ENCODE assay signal across 8 cellular contexts in genomic region chr7:116211006-116211912, GRCh38. TPM values are rescaled to one million over a fixed set of nuclear protein-coding genes. Genes with fewer than 3 reads are reported as not detected.
DNase-seq lines count a peak whose midpoint lies in the region; ATAC-seq and TF ChIP-seq lines count a peak whose summit lies in the region.

No MANE protein-coding gene starts in this region.

- H3K27me3 ChIP-seq in HL-60 (ENCODE audit: insufficient read depth, poor library complexity, severe bottlenecking) (no peaks in the 10 kb centered on the region), ovary (no peaks in the 10 kb centered on the region), upper lobe of left lung (no peaks in the 10 kb centered on the region)

- H3K9me3 ChIP-seq in ovary (no peaks in the 10 kb centered on the region), upper lobe of left lung (no peaks in the 10 kb centered on the region)

- H3K4me1 ChIP-seq in ovary (ENCODE audit: insufficient read depth): peaks cover 3% of the 10 kb centered on the region
- H3K4me1 ChIP-seq in upper lobe of left lung: peaks cover 7 to 43% (median 20%) of the 10 kb centered on the region in 4 donors

- TF ChIP-seq CTCF in HL-60 (IDR thresholded peaks at IDR 0.05; ENCODE audit: insufficient read depth, low read length): no peak
- no peak for TF ChIP-seq CTCF in RWPE1 (conservative IDR thresholded peaks at IDR 0.05; ENCODE audit: low read depth)
- TF ChIP-seq CTCF in ovary (IDR thresholded peaks at IDR 0.05): no peak
- no peak for TF ChIP-seq CTCF in upper lobe of left lung (IDR thresholded peaks at IDR 0.05)

- intact Hi-C loops in ovary (cut with DNase I): no loop called here

- H3K4me3 ChIP-seq in HL-60 (replicated peaks; ENCODE audit: insufficient read depth, low read length): peak overlapping the region; percentile 58
- peak overlapping the region; percentile 55 for H3K4me3 ChIP-seq in ovary
- H3K4me3 ChIP-seq in upper lobe of left lung: peak overlapping the region; percentile 38 to 90 (median 74)

- DNase-seq in COR-L47 (lab: John Stamatoyannopoulos, UW): peak; percentile 68
- peak; percentile 55 to 84 for DNase-seq in HL-60 (ENCODE audit: low read depth in 1 of 2, low spot score in 1 of 2)
- DNase-seq in RWPE1 (ENCODE audit: low spot score): peak; percentile 85
- peak; percentile 62 for DNase-seq in activated T-helper 9 cell treated with anti-CD3 and anti-CD28 coated beads, Interleukin-2, amount 50 U/mL, for 16 hours (ENCODE audit: low read depth)
- DNase-seq in germinal center (ENCODE audit: low spot score): peak; percentile 62
- DNase-seq in ovary: peak in 4 of 5 donors; percentile 20 to 44 (median 36)
- peak; percentile 84 to 92 for DNase-seq in upper lobe of left lung

- CTCF ChIA-PET in RWPE1 (lab: Yijun Ruan, JAX): interaction anchor here (0.6 kb wide), 1 partner anchor 1290 kb away, joined by 3 read pairs; no protein-coding TSS in a partner anchor

- 4 to 7% (median 5%) methylated on average over 27 of the region's 27 CpGs for WGBS in ovary, 3 donors
- 1 to 3% methylated on average over 19 to 27 of the region's 27 CpGs for WGBS in upper lobe of left lung, 2 donors

- TF ChIP-seq EP300 in ovary (IDR thresholded peaks at IDR 0.05): no peak
- TF ChIP-seq EP300 in upper lobe of left lung (IDR thresholded peaks at IDR 0.05): peak in 1 of 4 donors; percentile 69

- ATAC-seq in GM19468 (IDR thresholded peaks at IDR 0.05; ENCODE audit: extremely low read depth, unreplicated experiment) (peak; percentile 72), upper lobe of left lung (ENCODE audit: low FRiP score in 2 of 2) (peak; percentile 94 to 96)

- POLR2A ChIA-PET in RWPE1 (lab: Yijun Ruan, JAX; ENCODE audit: low non-redundant PET): interaction anchor here (0.7 kb wide), 1 partner anchor 358 kb away, joined by 3 read pairs; no protein-coding TSS in a partner anchor

- peak; percentile 38 for TF ChIP-seq POLR2A in ovary (IDR thresholded peaks at IDR 0.05)
- peak; percentile 64 to 96 (median 86) for TF ChIP-seq POLR2A in upper lobe of left lung (IDR thresholded peaks at IDR 0.05)

- H3K27ac ChIP-seq in HL-60 (replicated peaks) (peak overlapping the region; percentile 75), RWPE1 (peak overlapping the region; percentile 99), ovary (peak overlapping the region in 1 of 2 donors; percentile 43), upper lobe of left lung (peak overlapping the region; percentile 94 to 99 (median 95))

- H3K36me3 ChIP-seq in ovary: no peaks in the 10 kb centered on the region
- no peaks in the 10 kb centered on the region for H3K36me3 ChIP-seq in upper lobe of left lung

RNA-seq across cellular contexts. Expression of gene TES, which starts 0.9 kb away (rescaled TPM):
- total RNA-seq in ovary (10 to 100 TPM in 4 of 7 donors, 1 to 10 TPM in 3; 6.0 to 52.3 (median 11.0) TPM), upper lobe of left lung (100 to 1,000 TPM in 2 of 6 donors, 10 to 100 TPM in 4; 58.0 to 159 (median 87.1) TPM)
- 10 to 100 TPM; 11.1 to 65.0 TPM for polyA plus RNA-seq in ovary

Comparison
In these comparisons a context has a peak if more than half of its experiments do, and no peak if none do; other contexts are left out.
1. DNase-seq: peak in every context shown above with its lines; median percentile 88 in upper lobe of left lung; 85 in RWPE1; 70 in HL-60; 68 in COR-L47; 62 in activated T-helper 9 cell treated with anti-CD3 and anti-CD28 coated beads, Interleukin-2, amount 50 U/mL, for 16 hours; 62 in germinal center; 36 in ovary.